23 cellular contexts compared by ENCODE assay signal in genomic region chr9:115671236-115671770, GRCh38.
A peak's percentile ranks its signal among the peaks of the same experiment; 100 is the strongest.
DNase-seq lines count a peak whose midpoint lies in the region; ATAC-seq and TF ChIP-seq lines count a peak whose summit lies in the region.
"Had no signal": no experiment of that assay in that cellular context is flagged by ENCODE, and none has a peak within 500 bp of the region (broad histone marks: within the 10 kb centered on the region; RNA-seq: fewer than 3 reads in every experiment).

No MANE protein-coding gene starts in this region.

- H3K27ac Mint-ChIP-seq in CD14-positive monocyte: no peak overlapping the region
- H3K27ac Mint-ChIP-seq: stimulated activated naive B cell treated with anti-CD40 and anti-IgM and Interleukin-4, amounts not matched to agents 10 μg/mL and 1 μg/mL and 100 μg/mL, for 72 hours had no signal

- H3K4me1 ChIP-seq in GM23248 (ENCODE audit: insufficient read depth) (peaks cover 71% of the 10 kb centered on the region), SJSA1 (replicated peaks) (peaks cover 59% of the 10 kb centered on the region), hepatocyte (ENCODE audit: insufficient read depth) (no peaks in the 10 kb centered on the region), aorta (ENCODE audit: control insufficient read depth in 1 of 2, insufficient read depth in 2 of 2, low read length in 2 of 2) (peaks cover 6 to 9% of the 10 kb centered on the region in 2 donors)
- H3K4me1 ChIP-seq: adrenal gland; BLaER1 treated with 17β-estradiol and CSF1 and Interleukin-3, amounts not matched to agents 10 nM and 100 nM; right atrium auricular region; thyroid gland had no signal

- H3K36me3 Mint-ChIP-seq in CD14-positive monocyte: no peaks in the 10 kb centered on the region
- H3K36me3 Mint-ChIP-seq: stimulated activated naive B cell treated with anti-CD40 and anti-IgM and Interleukin-4, amounts not matched to agents 10 μg/mL and 1 μg/mL and 100 μg/mL, for 72 hours had no signal

- H3K4me3 ChIP-seq in GM23248 (no peak overlapping the region), SJSA1 (no peak overlapping the region), hepatocyte (no peak overlapping the region), aorta (ENCODE audit: low read length in 2 of 2) (no peak overlapping the region), MG63 (no peak overlapping the region)
- H3K4me3 ChIP-seq: adrenal gland; BLaER1 treated with 17β-estradiol and CSF1 and Interleukin-3, amounts not matched to agents 10 nM and 100 nM; right atrium auricular region; thyroid gland had no signal

- 81 to 88% methylated on average over 6 of the region's 6 CpGs for WGBS in GM23248 (ENCODE audit: low coverage in 1 of 2, low lambda C conversion rate in 2 of 2, missing lambda C conversion rate in 2 of 2), 2 experiments
- 91% methylated on average over 6 of the region's 6 CpGs for WGBS in hepatocyte (ENCODE audit: low lambda C conversion rate, missing lambda C conversion rate)
- WGBS in aorta, 2 donors: 75 to 82% methylated on average over 6 of the region's 6 CpGs

- in situ Hi-C loops in GM23248 (cut with MboI): no loop called here

- H3K4me1 Mint-ChIP-seq in CD14-positive monocyte: no peaks in the 10 kb centered on the region
- H3K4me1 Mint-ChIP-seq: stimulated activated naive B cell treated with anti-CD40 and anti-IgM and Interleukin-4, amounts not matched to agents 10 μg/mL and 1 μg/mL and 100 μg/mL, for 72 hours had no signal

- peak; percentile 28 for DNase-seq in GM23248
- DNase-seq in SJSA1 (ENCODE audit: low read depth in 1 of 2, low spot score in 2 of 2): no peak
- DNase-seq in hepatocyte (ENCODE audit: low spot score): no peak
- DNase-seq in aorta: no peak
- no peak for DNase-seq in CD14-positive monocyte (ENCODE audit: low spot score)
- no peak for DNase-seq in medulla oblongata (ENCODE audit: extremely low spot score)
- no peak for DNase-seq in MG63
- DNase-seq: activated CD4-positive, alpha-beta T cell treated with anti-CD3 and anti-CD28 coated beads, Interleukin-2, amount 50 U/mL, for 1 hour; activated CD8-positive, alpha-beta memory T cell treated with anti-CD3 and anti-CD28 coated beads, Interleukin-2, amount 50 U/mL, for 4 hours; activated effector memory CD4-positive, alpha-beta T cell treated with anti-CD3 and anti-CD28 coated beads, Interleukin-2, amount 50 U/mL, for 16 hours; adrenal gland; caudate nucleus; DMS153; MV-4-11; NCI-H1694 treated with DMSO at 0.1 percent for 48 hours; NCI-H446; NK-92 treated with Interleukin-12 subunit alpha and Interleukin-12 subunit beta, amount 100 ng/mL, for 24 hours; stimulated activated naive B cell treated with anti-CD40 and anti-IgM and Interleukin-4, amounts not matched to agents 10 μg/mL and 1 μg/mL and 100 μg/mL, for 72 hours; T-helper 1 cell; thyroid gland had no signal

- no peaks in the 10 kb centered on the region for H3K79me2 ChIP-seq in GM23248 (ENCODE audit: insufficient read depth)
- H3K79me2 ChIP-seq in hepatocyte: no peaks in the 10 kb centered on the region

- no peak overlapping the region for H3K4me2 ChIP-seq in GM23248 (ENCODE audit: unreplicated experiment)
- no peak overlapping the region for H3K4me2 ChIP-seq in hepatocyte
- H3K4me2 ChIP-seq: BLaER1 treated with 17β-estradiol and CSF1 and Interleukin-3, amounts not matched to agents 10 nM and 100 nM had no signal

- H3K9me3 ChIP-seq in GM23248 (ENCODE audit: low read depth): no peaks in the 10 kb centered on the region
- H3K9me3 ChIP-seq in SJSA1 (replicated peaks): no peaks in the 10 kb centered on the region
- no peaks in the 10 kb centered on the region for H3K9me3 ChIP-seq in hepatocyte (ENCODE audit: low read depth)
- no peaks in the 10 kb centered on the region for H3K9me3 ChIP-seq in aorta (ENCODE audit: control insufficient read depth, low read length)
- H3K9me3 ChIP-seq in MG63: no peaks in the 10 kb centered on the region; the same call in none of the 2 replicates
- H3K9me3 ChIP-seq: adrenal gland, right atrium auricular region, thyroid gland had no signal

- H3K4me3 Mint-ChIP-seq in CD14-positive monocyte: no peak overlapping the region
- H3K4me3 Mint-ChIP-seq: stimulated activated naive B cell treated with anti-CD40 and anti-IgM and Interleukin-4, amounts not matched to agents 10 μg/mL and 1 μg/mL and 100 μg/mL, for 72 hours had no signal

- peaks cover 0 to 3% (median 0%) of the 10 kb centered on the region in 3 donors for H3K27me3 Mint-ChIP-seq in CD14-positive monocyte (ENCODE audit: low read depth in 3 of 3)
- H3K27me3 Mint-ChIP-seq: stimulated activated naive B cell treated with anti-CD40 and anti-IgM and Interleukin-4, amounts not matched to agents 10 μg/mL and 1 μg/mL and 100 μg/mL, for 72 hours had no signal

- H3K9me2 ChIP-seq in GM23248 (ENCODE audit: insufficient read depth) (no peaks in the 10 kb centered on the region), hepatocyte (replicated peaks; ENCODE audit: insufficient read depth) (no peaks in the 10 kb centered on the region)

- H3K27ac ChIP-seq in GM23248: peak overlapping the region; percentile 99
- peak overlapping the region; percentile 99 for H3K27ac ChIP-seq in SJSA1
- peak overlapping the region; percentile 97 for H3K27ac ChIP-seq in hepatocyte
- H3K27ac ChIP-seq in aorta (ENCODE audit: low read depth in 1 of 2, low read length in 2 of 2): peak overlapping the region; percentile 52 to 95
- H3K27ac ChIP-seq: adrenal gland; BLaER1 treated with 17β-estradiol and CSF1 and Interleukin-3, amounts not matched to agents 10 nM and 100 nM; thyroid gland had no signal

- peaks cover 2 to 15% (median 4%) of the 10 kb centered on the region in 7 donors for H3K9me3 Mint-ChIP-seq in CD14-positive monocyte

- H2AFZ ChIP-seq in GM23248 (no peak overlapping the region), hepatocyte (no peak overlapping the region)

- H4K20me1 ChIP-seq in GM23248 (ENCODE audit: insufficient read depth) (no peaks in the 10 kb centered on the region), hepatocyte (ENCODE audit: insufficient read depth, poor library complexity, severe bottlenecking) (no peaks in the 10 kb centered on the region)
- H4K20me1 ChIP-seq: BLaER1 treated with 17β-estradiol and CSF1 and Interleukin-3, amounts not matched to agents 10 nM and 100 nM had no signal

- TF ChIP-seq CTCF in hepatocyte (IDR thresholded peaks at IDR 0.05; ENCODE audit: poor library complexity) (no peak), CD14-positive monocyte (IDR thresholded peaks at IDR 0.05) (no peak)

- intact Hi-C loops in aorta (cut with DNase I) (no loop called here), CD14-positive monocyte (cut with micrococcal nuclease) (no loop called here)

- peaks cover 79% of the 10 kb centered on the region for H3F3A ChIP-seq in GM23248 (ENCODE audit: insufficient read depth)

- ATAC-seq in aorta (ENCODE audit: low FRiP score): no peak
- ATAC-seq: left lobe of liver; stimulated activated naive B cell treated with anti-CD40 and anti-IgM and Interleukin-4, amounts not matched to agents 10 μg/mL and 1 μg/mL and 100 μg/mL, for 72 hours had no signal

- H3K27me3 ChIP-seq in GM23248 (replicated peaks; ENCODE audit: insufficient read depth): no peaks in the 10 kb centered on the region
- H3K27me3 ChIP-seq in SJSA1 (replicated peaks): no peaks in the 10 kb centered on the region
- no peaks in the 10 kb centered on the region for H3K27me3 ChIP-seq in hepatocyte
- no peaks in the 10 kb centered on the region for H3K27me3 ChIP-seq in aorta (ENCODE audit: control insufficient read depth in 1 of 2, insufficient read depth in 2 of 2, low read length in 1 of 2)
- H3K27me3 ChIP-seq in MG63: no peaks in the 10 kb centered on the region
- H3K27me3 ChIP-seq: adrenal gland; BLaER1 treated with 17β-estradiol and CSF1 and Interleukin-3, amounts not matched to agents 10 nM and 100 nM; right atrium auricular region; thyroid gland had no signal

- H3K36me3 ChIP-seq in GM23248 (ENCODE audit: low read depth) (no peaks in the 10 kb centered on the region), SJSA1 (no peaks in the 10 kb centered on the region), hepatocyte (replicated peaks; ENCODE audit: insufficient read depth, low read depth) (no peaks in the 10 kb centered on the region), aorta (ENCODE audit: control insufficient read depth in 1 of 2, insufficient read depth in 2 of 2, low read length in 1 of 2) (no peaks in the 10 kb centered on the region), MG63 (no peaks in the 10 kb centered on the region)
- H3K36me3 ChIP-seq: adrenal gland; BLaER1 treated with 17β-estradiol and CSF1 and Interleukin-3, amounts not matched to agents 10 nM and 100 nM; right atrium auricular region; thyroid gland had no signal

- peak overlapping the region; percentile 86 for H3K9ac ChIP-seq in GM23248
- H3K9ac ChIP-seq: BLaER1 treated with 17β-estradiol and CSF1 and Interleukin-3, amounts not matched to agents 10 nM and 100 nM had no signal
